In the genomic region with DNA sequence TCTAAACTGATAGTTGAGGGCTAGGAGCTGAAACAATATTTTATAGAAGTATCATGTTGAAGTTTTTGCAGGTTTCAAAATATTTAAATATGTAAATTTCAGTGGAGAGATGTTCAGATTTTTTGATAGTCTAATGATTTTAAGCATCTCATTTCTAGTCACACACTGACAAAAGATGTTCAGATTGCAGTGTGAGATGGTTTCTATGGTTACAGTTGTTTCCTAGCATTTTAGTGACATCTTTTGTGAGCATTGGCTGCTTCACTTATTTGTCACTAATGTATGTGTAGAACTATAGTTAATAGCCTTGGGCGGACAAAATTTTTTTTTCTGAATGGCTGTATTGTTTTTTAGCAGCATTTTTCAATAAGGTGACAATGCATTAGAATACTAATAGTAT, we compare ENCODE assay signal across 20 cellular contexts.
DNase-seq lines count a peak whose midpoint lies in the region; ATAC-seq, FAIRE-seq and TF ChIP-seq lines count a peak whose summit lies in the region.
"Had no signal": no experiment of that assay in that cellular context is flagged by ENCODE, and none has a peak within 500 bp of the region (broad histone marks: within the 10 kb centered on the region; RNA-seq: fewer than 3 reads in every experiment).

No MANE protein-coding gene starts in this region.

- H3K9ac ChIP-seq in K562 (ENCODE audit: insufficient read depth in 1 of 2, low read depth in 2 of 2, low read length in 2 of 2): no peak overlapping the region
- H3K9ac ChIP-seq in mesenchymal stem cell (ENCODE audit: low read length): peak overlapping the region; percentile 46

- no peak for FAIRE-seq in K562 (lab: Jason Lieb, UNC)
- FAIRE-seq: A549, GM12892 had no signal

- H4K91ac ChIP-seq in mesenchymal stem cell (ENCODE audit: low read length): no peak overlapping the region

- intact Hi-C loops in Calu3 (cut with micrococcal nuclease; ENCODE audit: unreplicated experiment) (no loop called here), K562 (cut with micrococcal nuclease) (no loop called here)

- H3K9me1 ChIP-seq in K562 (ENCODE audit: control insufficient read depth, insufficient read depth, low read length): no peaks in the 10 kb centered on the region

- H3K27ac ChIP-seq in K562 (ENCODE audit: extremely low read depth, low read depth, low read length): no peak overlapping the region
- no peak overlapping the region for H3K27ac ChIP-seq in mesenchymal stem cell (ENCODE audit: low read length, poor library complexity, severe bottlenecking)
- H3K27ac ChIP-seq: A549, RWPE1, SJSA1 had no signal

- H3K79me2 ChIP-seq in K562 (ENCODE audit: control insufficient read depth, insufficient read depth, low read length): no peaks in the 10 kb centered on the region

- no peak overlapping the region for H3K4ac ChIP-seq in mesenchymal stem cell (ENCODE audit: low read depth in 1 of 2, low read length in 2 of 2)

- CTCF ChIA-PET in Calu3 (lab: Charles Lee): interaction anchor here (0.7 kb wide), 1 partner anchor 27 kb away, joined by 3 read pairs; no protein-coding TSS in a partner anchor
- CTCF ChIA-PET in K562 (lab: Yijun Ruan, JAX; ENCODE audit: low intra/inter-chr PET ratio): no interaction called here

- no peaks in the 10 kb centered on the region for H3K79me1 ChIP-seq in mesenchymal stem cell (replicated peaks; ENCODE audit: low read length, poor library complexity, severe bottlenecking)

- in situ Hi-C loops in K562 (cut with MboI): no loop called here

- no peak overlapping the region for H2BK12ac ChIP-seq in mesenchymal stem cell (ENCODE audit: low read length in 2 of 2)

- no peak for TF ChIP-seq CTCF in Calu3 (IDR thresholded peaks at IDR 0.05; ENCODE audit: unreplicated experiment)
- no peak for TF ChIP-seq CTCF in K562 (IDR thresholded peaks at IDR 0.05 in 2 of 3, conservative IDR thresholded peaks at IDR 0.05 in 1 of 3; ENCODE audit: insufficient read depth in 2 of 3, low read depth in 1 of 3, low read length in 3 of 3)

- ATAC-seq in K562: no peak
- no peak for ATAC-seq in HG02588 (IDR thresholded peaks at IDR 0.05; ENCODE audit: unreplicated experiment)
- no peak for ATAC-seq in HG03571 (IDR thresholded peaks at IDR 0.05; ENCODE audit: unreplicated experiment)
- ATAC-seq: A549 had no signal

- peak overlapping the region; percentile 45 for H3K27ac Mint-ChIP-seq in Calu3 (ENCODE audit: unreplicated experiment)
- H3K27ac Mint-ChIP-seq: CD14-positive monocyte had no signal

- H3K14ac ChIP-seq in mesenchymal stem cell (ENCODE audit: low read length in 2 of 2): no peak overlapping the region

- no peaks in the 10 kb centered on the region for H3K36me3 Mint-ChIP-seq in Calu3 (ENCODE audit: insufficient read depth, unreplicated experiment)
- H3K36me3 Mint-ChIP-seq: CD14-positive monocyte had no signal

- no peaks in the 10 kb centered on the region for H3K27me3 Mint-ChIP-seq in Calu3 (ENCODE audit: unreplicated experiment)

- POLR2A ChIA-PET in K562 (lab: Yijun Ruan, JAX): no interaction called here

- H2BK120ac ChIP-seq in mesenchymal stem cell (ENCODE audit: low read depth, low read length): no peak overlapping the region

- H3K4me1 Mint-ChIP-seq in Calu3 (ENCODE audit: low read depth, unreplicated experiment): peaks cover 12% of the 10 kb centered on the region
- H3K4me1 Mint-ChIP-seq: CD14-positive monocyte had no signal

- H3K27me3 ChIP-seq in K562 (ENCODE audit: control insufficient read depth in 2 of 2, insufficient read depth in 2 of 2, low read length in 2 of 2) (no peaks in the 10 kb centered on the region), mesenchymal stem cell (ENCODE audit: control insufficient read depth in 1 of 2, insufficient read depth in 1 of 2, low read length in 2 of 2) (peaks cover 0 to 3% of the 10 kb centered on the region in 2 experiments)
- H3K27me3 ChIP-seq: SJSA1 had no signal

- H3K9me3 Mint-ChIP-seq in Calu3 (ENCODE audit: low read depth, unreplicated experiment): no peaks in the 10 kb centered on the region

- H3K4me3 ChIP-seq in K562 (no peak overlapping the region), mesenchymal stem cell (ENCODE audit: insufficient read depth in 1 of 2, low read depth in 1 of 2, low read length in 2 of 2) (no peak overlapping the region)
- H3K4me3 ChIP-seq: A549, SJSA1 had no signal

- H2AFZ ChIP-seq in K562 (ENCODE audit: low read depth, low read length) (no peak overlapping the region), mesenchymal stem cell (ENCODE audit: low read depth, low read length) (no peak overlapping the region)

- no peak overlapping the region for H2BK5ac ChIP-seq in mesenchymal stem cell (ENCODE audit: low read depth, low read length, poor library complexity, severe bottlenecking)

- no peak overlapping the region for H3K4me3 Mint-ChIP-seq in Calu3 (ENCODE audit: low read depth, unreplicated experiment)
- H3K4me3 Mint-ChIP-seq: CD14-positive monocyte had no signal

- no peak overlapping the region for H3K18ac ChIP-seq in mesenchymal stem cell (ENCODE audit: low read depth in 1 of 2, low read length in 2 of 2)

- H4K20me1 ChIP-seq in K562 (replicated peaks; ENCODE audit: control insufficient read depth, insufficient read depth, low read length): no peaks in the 10 kb centered on the region

- TF ChIP-seq POLR2A in K562 (conservative IDR thresholded peaks at IDR 0.05): no peak

- no TSS peak for BruUV-seq in Calu3 (replicated peaks; lab: Mats Ljungman, UMichigan)
- no TSS peak for BruUV-seq in K562 (replicated peaks; lab: Mats Ljungman, UMichigan)

- no peak for TF ChIP-seq RAD21 in K562 (CRISPR knock-in tag; conservative IDR thresholded peaks at IDR 0.05 in 1 of 2, IDR thresholded peaks at IDR 0.05 in 1 of 2)

- no peak overlapping the region for H3K4me2 ChIP-seq in K562 (ENCODE audit: insufficient read depth, low read length)
- no peak overlapping the region for H3K4me2 ChIP-seq in mesenchymal stem cell (ENCODE audit: low read length, poor library complexity, severe bottlenecking)
- H3K4me2 ChIP-seq: A549 had no signal

- H3K4me1 ChIP-seq in K562 (replicated peaks in 1 of 2; ENCODE audit: control insufficient read depth in 2 of 2, insufficient read depth in 2 of 2, low read length in 2 of 2): no peaks in the 10 kb centered on the region
- H3K4me1 ChIP-seq in mesenchymal stem cell (ENCODE audit: control insufficient read depth, insufficient read depth, low read depth, low read length): no peaks in the 10 kb centered on the region
- H3K4me1 ChIP-seq: A549, Caco-2, SJSA1 had no signal

- 8% methylated on average over 1 of the region's 1 CpG for WGBS in K562 (ENCODE audit: insufficient coverage, low coverage, missing lambda C conversion rate)
- WGBS in mesenchymal stem cell: 90% methylated on average over 1 of the region's 1 CpG

- TF ChIP-seq EP300 in K562 (IDR thresholded peaks at IDR 0.05; ENCODE audit: low read length): no peak

- DNase-seq in Calu3 (no peak), NCI-H146 treated with DMSO at 0.1 percent for 48 hours (lab: John Stamatoyannopoulos, UW; ENCODE audit: unreplicated experiment) (peak; percentile 55), K562 (ENCODE audit: extremely low read depth in 1 of 4, low spot score in 3 of 4) (no peak), mesenchymal stem cell (no peak), amygdala (lab: John Stamatoyannopoulos, UW) (no peak), retina (no peak)
- DNase-seq: Caco-2, DMS79, GOT3, Karpas-422, NCI-H1694, NCI-H2171 treated with DMSO at 0.1 percent for 48 hours, NCI-H524 had no signal

- H3K23ac ChIP-seq in mesenchymal stem cell (ENCODE audit: low read length in 2 of 2): no peak overlapping the region

- H2BK15ac ChIP-seq in mesenchymal stem cell (ENCODE audit: low read depth, poor library complexity, severe bottlenecking): no peak overlapping the region

- H4K8ac ChIP-seq in mesenchymal stem cell (ENCODE audit: low read length): no peak overlapping the region

- H2AK5ac ChIP-seq in mesenchymal stem cell (ENCODE audit: low read length, severe bottlenecking): no peak overlapping the region

- no peaks in the 10 kb centered on the region for H3K36me3 ChIP-seq in K562 (ENCODE audit: control insufficient read depth, insufficient read depth, low read length)
- no peaks in the 10 kb centered on the region for H3K36me3 ChIP-seq in mesenchymal stem cell (ENCODE audit: control insufficient read depth in 1 of 2, insufficient read depth in 2 of 2, low read depth in 1 of 2, low read length in 2 of 2)
- H3K36me3 ChIP-seq: SJSA1 had no signal

- no peaks in the 10 kb centered on the region for H3K9me3 ChIP-seq in K562 (replicated peaks; ENCODE audit: control insufficient read depth, insufficient read depth, low read depth, low read length)
- no peaks in the 10 kb centered on the region for H3K9me3 ChIP-seq in mesenchymal stem cell (ENCODE audit: control insufficient read depth, low read length)
- H3K9me3 ChIP-seq: A549, Caco-2, SJSA1 had no signal

TF ChIP-seq in K562, 482 proteins besides CTCF, POLR2A, EP300 and RAD21:
- TF ChIP-seq, protein P1, sequence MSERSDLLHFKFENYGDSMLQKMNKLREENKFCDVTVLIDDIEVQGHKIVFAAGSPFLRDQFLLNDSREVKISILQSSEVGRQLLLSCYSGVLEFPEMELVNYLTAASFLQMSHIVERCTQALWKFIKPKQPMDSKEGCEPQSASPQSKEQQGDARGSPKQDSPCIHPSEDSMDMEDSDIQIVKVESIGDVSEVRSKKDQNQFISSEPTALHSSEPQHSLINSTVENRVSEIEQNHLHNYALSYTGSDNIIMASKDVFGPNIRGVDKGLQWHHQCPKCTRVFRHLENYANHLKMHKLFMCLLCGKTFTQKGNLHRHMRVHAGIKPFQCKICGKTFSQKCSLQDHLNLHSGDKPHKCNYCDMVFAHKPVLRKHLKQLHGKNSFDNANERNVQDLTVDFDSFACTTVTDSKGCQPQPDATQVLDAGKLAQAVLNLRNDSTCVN (CRISPR knock-in tag; IDR thresholded peaks at IDR 0.05): no peak
- TF ChIP-seq ZNF79 (CRISPR knock-in tag; IDR thresholded peaks at IDR 0.05; ENCODE audit: low read depth) (no peak), ZNF232 (CRISPR knock-in tag; IDR thresholded peaks at IDR 0.05) (no peak), WHSC1 (IDR thresholded peaks at IDR 0.05; ENCODE audit: low read length) (no peak), RFX1 (IDR thresholded peaks at IDR 0.05) (peak; percentile 53), ZNF316 (IDR thresholded peaks at IDR 0.05) (no peak), HEY1 (CRISPR knock-in tag; IDR thresholded peaks at IDR 0.05; ENCODE audit: borderline replicate concordance) (no peak), PTRF (tag; IDR thresholded peaks at IDR 0.05) (no peak)
